Comparison of ENCODE assay signal across 19 cellular contexts in the genomic region with DNA sequence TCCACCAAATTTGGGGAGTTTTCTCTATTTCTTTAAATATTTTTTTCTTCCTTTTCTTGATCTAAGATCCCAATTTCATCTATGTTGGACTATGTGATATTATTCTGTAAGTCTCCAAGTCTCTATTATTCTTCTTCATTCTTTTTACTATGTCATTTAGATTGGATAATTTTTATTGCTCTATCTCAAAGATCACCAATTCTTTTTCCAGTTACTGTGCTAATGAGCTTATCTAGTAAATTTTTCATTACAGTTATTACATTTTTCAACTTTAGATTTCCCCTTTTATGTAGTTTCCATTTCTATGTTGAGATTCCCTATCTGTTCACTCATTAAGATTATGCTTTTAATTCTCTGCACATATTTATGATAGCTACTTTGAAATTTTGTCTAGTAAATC.
A peak's percentile ranks its signal among the peaks of the same experiment; 100 is the strongest.
DNase-seq lines count a peak whose midpoint lies in the region; FAIRE-seq and TF ChIP-seq lines count a peak whose summit lies in the region.
"Had no signal": no experiment of that assay in that cellular context is flagged by ENCODE, and none has a peak within 500 bp of the region (broad histone marks: within the 10 kb centered on the region; RNA-seq: fewer than 3 reads in every experiment).

No MANE protein-coding gene starts in this region.

- H3K27ac Mint-ChIP-seq in Calu3 (ENCODE audit: unreplicated experiment) (peak overlapping the region; percentile 97), endodermal cell (no peak overlapping the region), Caco-2 (ENCODE audit: unreplicated experiment) (no peak overlapping the region)
- H3K27ac Mint-ChIP-seq: CD4-positive, alpha-beta memory T cell had no signal

- peaks cover 5% of the 10 kb centered on the region for H3K9me3 Mint-ChIP-seq in Calu3 (ENCODE audit: low read depth, unreplicated experiment)
- peaks cover 31% of the 10 kb centered on the region for H3K9me3 Mint-ChIP-seq in endodermal cell
- peaks cover 12% of the 10 kb centered on the region for H3K9me3 Mint-ChIP-seq in Caco-2 (ENCODE audit: unreplicated experiment)

- CTCF ChIA-PET in Calu3 (lab: Charles Lee) (interaction anchor here (1.1 kb wide), 1 partner anchor 131 kb away, joined by 4 read pairs; no protein-coding TSS in a partner anchor), Caco-2 (lab: Charles Lee) (no interaction called here)

- BruUV-seq in Calu3 (replicated peaks; lab: Mats Ljungman, UMichigan): no TSS peak
- no TSS peak for BruUV-seq in Caco-2 (replicated peaks; lab: Mats Ljungman, UMichigan)

- H3K9me3 ChIP-seq in adipocyte (ENCODE audit: control insufficient read depth, low read length) (peaks cover 18% of the 10 kb centered on the region), endodermal cell (ENCODE audit: control insufficient read depth, low read length) (peaks cover 38% of the 10 kb centered on the region), Caco-2 (peaks cover 4% of the 10 kb centered on the region; the same call in 1 of the 2 replicates)
- H3K9me3 ChIP-seq: HAP-1 had no signal

- H3K4me3 Mint-ChIP-seq in Calu3 (ENCODE audit: low read depth, unreplicated experiment): no peak overlapping the region
- H3K4me3 Mint-ChIP-seq in endodermal cell: no peak overlapping the region
- no peak overlapping the region for H3K4me3 Mint-ChIP-seq in Caco-2 (ENCODE audit: unreplicated experiment)
- H3K4me3 Mint-ChIP-seq: CD4-positive, alpha-beta memory T cell had no signal

- no peak for TF ChIP-seq CTCF in Calu3 (IDR thresholded peaks at IDR 0.05; ENCODE audit: unreplicated experiment)
- TF ChIP-seq CTCF in endodermal cell (conservative IDR thresholded peaks at IDR 0.05): no peak
- no peak for TF ChIP-seq CTCF in Caco-2 (IDR thresholded peaks at IDR 0.05; ENCODE audit: insufficient read depth in 1 of 2, low read depth in 1 of 2, low read length in 1 of 2, severe bottlenecking in 1 of 2, unreplicated experiment in 1 of 2)

- H3K27me3 Mint-ChIP-seq in Calu3 (ENCODE audit: unreplicated experiment) (no peaks in the 10 kb centered on the region), endodermal cell (ENCODE audit: insufficient read depth) (peaks cover 1% of the 10 kb centered on the region), Caco-2 (ENCODE audit: insufficient read depth, unreplicated experiment) (no peaks in the 10 kb centered on the region)

- H3K36me3 Mint-ChIP-seq in Calu3 (ENCODE audit: insufficient read depth, unreplicated experiment) (peaks cover 20% of the 10 kb centered on the region), endodermal cell (ENCODE audit: low read depth) (no peaks in the 10 kb centered on the region), Caco-2 (ENCODE audit: insufficient read depth, unreplicated experiment) (no peaks in the 10 kb centered on the region)

- H3K9ac ChIP-seq in adipocyte (ENCODE audit: low read length) (no peak overlapping the region), endodermal cell (ENCODE audit: extremely low read depth, low read length, poor library complexity, severe bottlenecking) (no peak overlapping the region)
- H3K9ac ChIP-seq: GM23248 had no signal

- no peak for DNase-seq in Calu3
- no peak for DNase-seq in adipocyte (ENCODE audit: low read depth)
- no peak for DNase-seq in endodermal cell
- no peak for DNase-seq in stimulated activated naive CD4-positive, alpha-beta T cell (lab: John Stamatoyannopoulos, UW)
- no peak for DNase-seq in GM03348 (ENCODE audit: low spot score)
- DNase-seq in NCI-H524 (lab: John Stamatoyannopoulos, UW): no peak
- no peak for DNase-seq in Caco-2
- DNase-seq: AML-193; CD4-positive, alpha-beta memory T cell; DMS 273 treated with DMSO at 0.1 percent for 48 hours; DMS53; DND-41; EL; GM23248 had no signal

- H3K4me1 Mint-ChIP-seq in Calu3 (ENCODE audit: low read depth, unreplicated experiment): peaks cover 61% of the 10 kb centered on the region
- peaks cover 20% of the 10 kb centered on the region for H3K4me1 Mint-ChIP-seq in endodermal cell
- H3K4me1 Mint-ChIP-seq in Caco-2 (ENCODE audit: low read depth, unreplicated experiment): peaks cover 6% of the 10 kb centered on the region
- H3K4me1 Mint-ChIP-seq: CD4-positive, alpha-beta memory T cell had no signal

- FAIRE-seq in A204.1 (lab: Jason Lieb, UNC): peak; percentile 40
- FAIRE-seq: A549, GM12892, GM18507 had no signal

- H3K27me3 ChIP-seq in adipocyte (replicated peaks; ENCODE audit: control insufficient read depth, insufficient read depth, low read length) (no peaks in the 10 kb centered on the region), endodermal cell (ENCODE audit: control insufficient read depth, insufficient read depth, low read length, poor library complexity, severe bottlenecking) (no peaks in the 10 kb centered on the region), Caco-2 (replicated peaks; ENCODE audit: control insufficient read depth, insufficient read depth, low read length) (0 out of 2 replicates have a peak, but pooled peaks cover 1% of the 10 kb centered on the region)

- no peak overlapping the region for H3K27ac ChIP-seq in endodermal cell (ENCODE audit: low read depth, low read length)
- H3K27ac ChIP-seq: GM23248 had no signal

- no peaks in the 10 kb centered on the region for H3K36me3 ChIP-seq in adipocyte (ENCODE audit: control insufficient read depth, insufficient read depth, low read length, severe bottlenecking)
- no peaks in the 10 kb centered on the region for H3K36me3 ChIP-seq in endodermal cell (ENCODE audit: control insufficient read depth, insufficient read depth, low read length)
- no peaks in the 10 kb centered on the region for H3K36me3 ChIP-seq in Caco-2 (ENCODE audit: control insufficient read depth, insufficient read depth, low read length)
- H3K36me3 ChIP-seq: HAP-1 had no signal

- intact Hi-C loops in Calu3 (cut with micrococcal nuclease; ENCODE audit: unreplicated experiment) (loop anchor here (5.0 kb wide), 1 partner anchor 49 kb away; no protein-coding TSS in a partner anchor), Caco-2 (cut with micrococcal nuclease; ENCODE audit: unreplicated experiment) (no loop called here)

- peaks cover 50% of the 10 kb centered on the region for H3K4me1 ChIP-seq in adipocyte (ENCODE audit: control insufficient read depth, insufficient read depth, low read length)
- H3K4me1 ChIP-seq in endodermal cell (ENCODE audit: control insufficient read depth, insufficient read depth, low read length): peaks cover 7% of the 10 kb centered on the region
- H3K4me1 ChIP-seq in Caco-2: no peaks in the 10 kb centered on the region
- H3K4me1 ChIP-seq: HAP-1 had no signal

- H3K4me3 ChIP-seq in adipocyte (ENCODE audit: low read length) (peak overlapping the region; percentile 15), endodermal cell (ENCODE audit: low read length) (peak overlapping the region; percentile 46), Caco-2 (ENCODE audit: low read depth, low read length) (no peak overlapping the region)
- H3K4me3 ChIP-seq: A549, GM23248, HAP-1 had no signal

- POLR2A ChIA-PET in Caco-2 (lab: Charles Lee): no interaction called here
